Comparison of ENCODE assay signal across 1 cellular context in the genomic region with DNA sequence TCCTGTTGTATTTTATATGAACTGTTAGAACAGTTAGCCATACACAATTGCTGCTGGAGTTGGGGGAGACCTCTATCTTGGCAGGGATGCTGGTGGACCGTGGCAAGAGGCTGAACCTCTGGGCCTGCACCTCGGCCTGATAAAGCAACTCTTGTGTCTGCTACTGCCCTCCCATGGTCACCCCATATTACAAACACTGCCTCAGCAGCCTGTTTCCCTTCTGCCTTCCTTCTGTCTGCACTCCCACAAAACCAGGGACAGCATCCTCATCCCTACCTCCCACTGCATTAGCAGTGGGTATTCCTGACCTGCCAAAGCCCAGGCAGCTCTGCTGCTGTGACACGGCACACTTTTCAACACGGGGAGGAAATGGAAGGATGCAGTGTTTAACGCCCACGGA.
TF ChIP-seq lines count a peak whose summit lies in the region.

No MANE protein-coding gene starts in this region.

TF ChIP-seq in HepG2, 621 proteins besides CTCF, POLR2A, EP300 and RAD21 (continued from another document):
- TF ChIP-seq, protein P1, sequence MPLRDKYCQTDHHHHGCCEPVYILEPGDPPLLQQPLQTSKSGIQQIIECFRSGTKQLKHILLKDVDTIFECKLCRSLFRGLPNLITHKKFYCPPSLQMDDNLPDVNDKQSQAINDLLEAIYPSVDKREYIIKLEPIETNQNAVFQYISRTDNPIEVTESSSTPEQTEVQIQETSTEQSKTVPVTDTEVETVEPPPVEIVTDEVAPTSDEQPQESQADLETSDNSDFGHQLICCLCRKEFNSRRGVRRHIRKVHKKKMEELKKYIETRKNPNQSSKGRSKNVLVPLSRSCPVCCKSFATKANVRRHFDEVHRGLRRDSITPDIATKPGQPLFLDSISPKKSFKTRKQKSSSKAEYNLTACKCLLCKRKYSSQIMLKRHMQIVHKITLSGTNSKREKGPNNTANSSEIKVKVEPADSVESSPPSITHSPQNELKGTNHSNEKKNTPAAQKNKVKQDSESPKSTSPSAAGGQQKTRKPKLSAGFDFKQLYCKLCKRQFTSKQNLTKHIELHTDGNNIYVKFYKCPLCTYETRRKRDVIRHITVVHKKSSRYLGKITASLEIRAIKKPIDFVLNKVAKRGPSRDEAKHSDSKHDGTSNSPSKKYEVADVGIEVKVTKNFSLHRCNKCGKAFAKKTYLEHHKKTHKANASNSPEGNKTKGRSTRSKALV (CRISPR knock-in tag; IDR thresholded peaks at IDR 0.05) = no peak
- no peak for TF ChIP-seq ZZZ3 (CRISPR knock-in tag; IDR thresholded peaks at IDR 0.05; ENCODE audit: borderline replicate concordance)
- TF ChIP-seq, protein P2, sequence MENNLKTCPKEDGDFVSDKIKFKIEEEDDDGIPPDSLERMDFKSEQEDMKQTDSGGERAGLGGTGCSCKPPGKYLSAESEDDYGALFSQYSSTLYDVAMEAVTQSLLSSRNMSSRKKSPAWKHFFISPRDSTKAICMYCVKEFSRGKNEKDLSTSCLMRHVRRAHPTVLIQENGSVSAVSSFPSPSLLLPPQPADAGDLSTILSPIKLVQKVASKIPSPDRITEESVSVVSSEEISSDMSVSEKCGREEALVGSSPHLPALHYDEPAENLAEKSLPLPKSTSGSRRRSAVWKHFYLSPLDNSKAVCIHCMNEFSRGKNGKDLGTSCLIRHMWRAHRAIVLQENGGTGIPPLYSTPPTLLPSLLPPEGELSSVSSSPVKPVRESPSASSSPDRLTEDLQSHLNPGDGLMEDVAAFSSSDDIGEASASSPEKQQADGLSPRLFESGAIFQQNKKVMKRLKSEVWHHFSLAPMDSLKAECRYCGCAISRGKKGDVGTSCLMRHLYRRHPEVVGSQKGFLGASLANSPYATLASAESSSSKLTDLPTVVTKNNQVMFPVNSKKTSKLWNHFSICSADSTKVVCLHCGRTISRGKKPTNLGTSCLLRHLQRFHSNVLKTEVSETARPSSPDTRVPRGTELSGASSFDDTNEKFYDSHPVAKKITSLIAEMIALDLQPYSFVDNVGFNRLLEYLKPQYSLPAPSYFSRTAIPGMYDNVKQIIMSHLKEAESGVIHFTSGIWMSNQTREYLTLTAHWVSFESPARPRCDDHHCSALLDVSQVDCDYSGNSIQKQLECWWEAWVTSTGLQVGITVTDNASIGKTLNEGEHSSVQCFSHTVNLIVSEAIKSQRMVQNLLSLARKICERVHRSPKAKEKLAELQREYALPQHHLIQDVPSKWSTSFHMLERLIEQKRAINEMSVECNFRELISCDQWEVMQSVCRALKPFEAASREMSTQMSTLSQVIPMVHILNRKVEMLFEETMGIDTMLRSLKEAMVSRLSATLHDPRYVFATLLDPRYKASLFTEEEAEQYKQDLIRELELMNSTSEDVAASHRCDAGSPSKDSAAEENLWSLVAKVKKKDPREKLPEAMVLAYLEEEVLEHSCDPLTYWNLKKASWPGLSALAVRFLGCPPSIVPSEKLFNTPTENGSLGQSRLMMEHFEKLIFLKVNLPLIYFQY (CRISPR knock-in tag; IDR thresholded peaks at IDR 0.05; ENCODE audit: borderline replicate concordance) = no peak
- TF ChIP-seq, protein P3, sequence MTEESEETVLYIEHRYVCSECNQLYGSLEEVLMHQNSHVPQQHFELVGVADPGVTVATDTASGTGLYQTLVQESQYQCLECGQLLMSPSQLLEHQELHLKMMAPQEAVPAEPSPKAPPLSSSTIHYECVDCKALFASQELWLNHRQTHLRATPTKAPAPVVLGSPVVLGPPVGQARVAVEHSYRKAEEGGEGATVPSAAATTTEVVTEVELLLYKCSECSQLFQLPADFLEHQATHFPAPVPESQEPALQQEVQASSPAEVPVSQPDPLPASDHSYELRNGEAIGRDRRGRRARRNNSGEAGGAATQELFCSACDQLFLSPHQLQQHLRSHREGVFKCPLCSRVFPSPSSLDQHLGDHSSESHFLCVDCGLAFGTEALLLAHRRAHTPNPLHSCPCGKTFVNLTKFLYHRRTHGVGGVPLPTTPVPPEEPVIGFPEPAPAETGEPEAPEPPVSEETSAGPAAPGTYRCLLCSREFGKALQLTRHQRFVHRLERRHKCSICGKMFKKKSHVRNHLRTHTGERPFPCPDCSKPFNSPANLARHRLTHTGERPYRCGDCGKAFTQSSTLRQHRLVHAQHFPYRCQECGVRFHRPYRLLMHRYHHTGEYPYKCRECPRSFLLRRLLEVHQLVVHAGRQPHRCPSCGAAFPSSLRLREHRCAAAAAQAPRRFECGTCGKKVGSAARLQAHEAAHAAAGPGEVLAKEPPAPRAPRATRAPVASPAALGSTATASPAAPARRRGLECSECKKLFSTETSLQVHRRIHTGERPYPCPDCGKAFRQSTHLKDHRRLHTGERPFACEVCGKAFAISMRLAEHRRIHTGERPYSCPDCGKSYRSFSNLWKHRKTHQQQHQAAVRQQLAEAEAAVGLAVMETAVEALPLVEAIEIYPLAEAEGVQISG (CRISPR knock-in tag; IDR thresholded peaks at IDR 0.05) = no peak
- TF ChIP-seq RAD51 (IDR thresholded peaks at IDR 0.05; ENCODE audit: borderline replicate concordance) = no peak
- no peak for TF ChIP-seq ZNF564 (CRISPR knock-in tag; IDR thresholded peaks at IDR 0.05)
- TF ChIP-seq ZNF570 (CRISPR knock-in tag; IDR thresholded peaks at IDR 0.05; ENCODE audit: borderline replicate concordance) = no peak
- TF ChIP-seq ZNF382 (CRISPR knock-in tag; IDR thresholded peaks at IDR 0.05; ENCODE audit: borderline replicate concordance) = no peak
- no peak for TF ChIP-seq STAG1 (CRISPR knock-in tag; IDR thresholded peaks at IDR 0.05)
- TF ChIP-seq FOXO1 (CRISPR knock-in tag; IDR thresholded peaks at IDR 0.05) = no peak
- TF ChIP-seq FOXA3 (CRISPR knock-in tag; IDR thresholded peaks at IDR 0.05) = no peak
- TF ChIP-seq, protein P4, sequence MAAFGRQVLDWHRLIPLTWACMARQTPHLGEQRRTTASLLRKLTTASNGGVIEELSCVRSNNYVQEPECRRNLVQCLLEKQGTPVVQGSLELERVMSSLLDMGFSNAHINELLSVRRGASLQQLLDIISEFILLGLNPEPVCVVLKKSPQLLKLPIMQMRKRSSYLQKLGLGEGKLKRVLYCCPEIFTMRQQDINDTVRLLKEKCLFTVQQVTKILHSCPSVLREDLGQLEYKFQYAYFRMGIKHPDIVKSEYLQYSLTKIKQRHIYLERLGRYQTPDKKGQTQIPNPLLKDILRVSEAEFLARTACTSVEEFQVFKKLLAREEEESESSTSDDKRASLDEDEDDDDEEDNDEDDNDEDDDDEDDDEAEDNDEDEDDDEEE (CRISPR knock-in tag; IDR thresholded peaks at IDR 0.05) = no peak
TF ChIP-seq in HepG2: peak in this region for 0.
